Comparison of ENCODE assay signal across 8 cellular contexts in the genomic region with DNA sequence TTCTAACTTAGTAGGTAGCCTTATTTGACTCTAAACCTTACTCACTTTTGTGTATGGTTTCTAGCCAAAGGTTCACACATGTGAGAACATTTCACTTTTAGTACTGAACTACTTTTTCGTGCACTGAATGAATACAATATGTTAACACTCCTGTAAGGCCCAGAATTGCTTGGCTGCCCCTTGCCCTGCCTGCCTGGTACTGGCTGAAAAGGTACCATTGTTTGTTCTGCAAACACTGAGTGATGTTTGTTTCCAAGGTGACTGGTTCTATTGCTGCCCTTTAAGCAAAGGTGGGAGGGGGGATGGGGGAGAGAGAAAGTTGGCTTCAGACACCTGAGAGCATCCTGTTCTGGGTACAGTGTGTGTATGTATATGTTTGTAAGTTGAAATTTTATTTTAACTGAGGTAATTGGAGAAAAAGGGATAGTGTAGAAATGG. TPM values are rescaled to one million over a fixed set of nuclear protein-coding genes. Genes with fewer than 3 reads are reported as not detected.
DNase-seq lines count a peak whose midpoint lies in the region; ATAC-seq lines count a peak whose summit lies in the region.

No MANE protein-coding gene starts in this region.

- no peaks in the 10 kb centered on the region for H3K9me3 Mint-ChIP-seq in activated naive CD8-positive, alpha-beta T cell treated with anti-CD3 and anti-CD28 coated beads, Interleukin-2, amount 10 ng/mL, durations not matched to agents 7 days and 5 days

- H3K4me2 ChIP-seq in mesendoderm (ENCODE audit: low read length), result no peak overlapping the region

- DNase-seq in DMS53 treated with DMSO at 0.1 percent for 48 hours (lab: John Stamatoyannopoulos, UW; ENCODE audit: unreplicated experiment) (peak; percentile 90), NCI-H2081 treated with DMSO at 0.1 percent for 48 hours (lab: John Stamatoyannopoulos, UW) (peak; percentile 84), mesendoderm (peak; percentile 93), ACHN (no peak), C1 segment of cervical spinal cord (lab: John Stamatoyannopoulos, UW) (no peak)
- no peak for DNase-seq in activated naive CD8-positive, alpha-beta T cell treated with anti-CD3 and anti-CD28 coated beads, Interleukin-2, amount 10 ng/mL, durations not matched to agents 7 days and 5 days

- H2BK15ac ChIP-seq in mesendoderm (replicated peaks; ENCODE audit: low read depth), result no peak overlapping the region

- no peak overlapping the region for H3K18ac ChIP-seq in mesendoderm (ENCODE audit: low read length)

- H3K4ac ChIP-seq in mesendoderm (ENCODE audit: low read depth, low read length), result no peak overlapping the region

- H3K27ac ChIP-seq in mesendoderm (ENCODE audit: low read depth, low read length), result no peak overlapping the region

- no peaks in the 10 kb centered on the region for H3K27me3 ChIP-seq in mesendoderm (ENCODE audit: insufficient read depth, low read length, poor library complexity)

- H3K27me3 Mint-ChIP-seq in activated naive CD8-positive, alpha-beta T cell treated with anti-CD3 and anti-CD28 coated beads, Interleukin-2, amount 10 ng/mL, durations not matched to agents 7 days and 5 days, result peaks cover 2% of the 10 kb centered on the region

- no peak overlapping the region for H4K5ac ChIP-seq in mesendoderm (ENCODE audit: low read length)

- WGBS in mesendoderm (ENCODE audit: extremely low coverage, insufficient coverage, low lambda C conversion rate), result no CpG with 5 or more reads among the region's 1 CpG

- H3K4me3 Mint-ChIP-seq in activated naive CD8-positive, alpha-beta T cell treated with anti-CD3 and anti-CD28 coated beads, Interleukin-2, amount 10 ng/mL, durations not matched to agents 7 days and 5 days, result peak overlapping the region; percentile 1

- peaks cover 16% of the 10 kb centered on the region for H3K4me1 ChIP-seq in mesendoderm (ENCODE audit: control insufficient read depth, low read depth, low read length)

- no peak overlapping the region for H2BK120ac ChIP-seq in mesendoderm (ENCODE audit: low read depth, low read length)

- no peaks in the 10 kb centered on the region for H3K36me3 ChIP-seq in mesendoderm (ENCODE audit: control insufficient read depth, insufficient read depth, low read length)

- in situ Hi-C loops in ACHN (cut with HindIII; ENCODE audit: low pct_ligation_motif_present, low pct_unique_long_range_greater_than_20kb, low sequenced_read_pairs), result no loop called here

- H2AK5ac ChIP-seq in mesendoderm (ENCODE audit: low read length), result no peak overlapping the region

- ATAC-seq in activated naive CD8-positive, alpha-beta T cell treated with anti-CD3 and anti-CD28 coated beads, Interleukin-2, amount 10 ng/mL, durations not matched to agents 7 days and 5 days (ENCODE audit: low read depth), result no peak
- ATAC-seq in GM19463 (IDR thresholded peaks at IDR 0.05; ENCODE audit: unreplicated experiment) (no peak), HG03108 (IDR thresholded peaks at IDR 0.05; ENCODE audit: unreplicated experiment) (no peak)

- H3K4me3 ChIP-seq in mesendoderm (ENCODE audit: low read length), result no peak overlapping the region

- peaks cover 2% of the 10 kb centered on the region for H3K36me3 Mint-ChIP-seq in activated naive CD8-positive, alpha-beta T cell treated with anti-CD3 and anti-CD28 coated beads, Interleukin-2, amount 10 ng/mL, durations not matched to agents 7 days and 5 days

- POLR2A ChIA-PET in activated naive CD8-positive, alpha-beta T cell treated with anti-CD3 and anti-CD28 coated beads, Interleukin-2, amount 10 ng/mL, durations not matched to agents 7 days and 5 days (lab: Charles Lee), result interaction anchor here (1.8 to 2.3 kb wide), 3 partner anchors 8 to 31 kb away, joined by 12 to 15 read pairs (median 14); a partner anchor contains a TSS

- H3K79me1 ChIP-seq in mesendoderm (ENCODE audit: low read length), result peaks cover 26% of the 10 kb centered on the region

- peak overlapping the region; percentile 21 for H3K27ac Mint-ChIP-seq in activated naive CD8-positive, alpha-beta T cell treated with anti-CD3 and anti-CD28 coated beads, Interleukin-2, amount 10 ng/mL, durations not matched to agents 7 days and 5 days

- H3K9ac ChIP-seq in mesendoderm (ENCODE audit: low read length), result no peak overlapping the region

- H3K23ac ChIP-seq in mesendoderm (ENCODE audit: low read length), result no peak overlapping the region

- peaks cover 38% of the 10 kb centered on the region for H3K79me2 ChIP-seq in mesendoderm (ENCODE audit: control insufficient read depth, insufficient read depth, low read length)

- no peak overlapping the region for H3K56ac ChIP-seq in mesendoderm (ENCODE audit: low read length)

- H2BK5ac ChIP-seq in mesendoderm (ENCODE audit: low read length), result no peak overlapping the region

- peaks cover 56% of the 10 kb centered on the region for H3K4me1 Mint-ChIP-seq in activated naive CD8-positive, alpha-beta T cell treated with anti-CD3 and anti-CD28 coated beads, Interleukin-2, amount 10 ng/mL, durations not matched to agents 7 days and 5 days

- H4K8ac ChIP-seq in mesendoderm (ENCODE audit: low read depth, low read length), result no peak overlapping the region

RNA-seq across cellular contexts. Expression of a gene that starts 31.2 kb away (rescaled TPM):
- total RNA-seq in activated naive CD8-positive, alpha-beta T cell treated with anti-CD3 and anti-CD28 coated beads, Interleukin-2, amount 10 ng/mL, durations not matched to agents 7 days and 5 days, result 10 to 100 TPM; 37.0 to 39.1 TPM
- polyA plus RNA-seq in mesendoderm (2013, experiment 1 of 2), result 12.6 TPM
- polyA plus RNA-seq in mesendoderm (2013, experiment 2 of 2), result 12.0 TPM

Comparison
In these comparisons a context has a peak if more than half of its experiments do, and no peak if none do; other contexts are left out.
1. DNase-seq: peak in DMS53 treated with DMSO at 0.1 percent for 48 hours (single experiment), NCI-H2081 treated with DMSO at 0.1 percent for 48 hours (single experiment) and mesendoderm (single experiment); none in activated naive CD8-positive, alpha-beta T cell treated with anti-CD3 and anti-CD28 coated beads, Interleukin-2, amount 10 ng/mL, durations not matched to agents 7 days and 5 days (single experiment), ACHN (single experiment) and C1 segment of cervical spinal cord (0 of 14).